ENCODE assay signal across 28 cellular contexts in genomic region chr3:128420720-128421438, GRCh38. TPM values are rescaled to one million over a fixed set of nuclear protein-coding genes. Genes with fewer than 3 reads are reported as not detected.
"Had no signal": no experiment of that assay in that cellular context is flagged by ENCODE, and none has a peak within 500 bp of the region (broad histone marks: within the 10 kb centered on the region; RNA-seq: fewer than 3 reads in every experiment).

No MANE protein-coding gene starts in this region.

- H3K9me2 ChIP-seq: SK-N-SH had no signal

- H3K27me3 Mint-ChIP-seq: activated CD4-positive, alpha-beta T cell treated with anti-CD3 and anti-CD28 coated beads for 36 hours; activated CD4-positive, alpha-beta T cell treated with anti-CD3 and anti-CD28 coated beads, Interleukin-2, amount 10 ng/mL, durations not matched to agents 7 days and 5 days; activated naive CD4-positive, alpha-beta T cell treated with anti-CD3 and anti-CD28 coated beads, Interleukin-2, amount 50 U/mL, for 24 hours; activated T-cell treated with anti-CD3 and anti-CD28 coated beads, Interleukin-2, amount 50 U/mL, for 24 hours; central memory CD8-positive, alpha-beta T cell had no signal

- H3K4me1 Mint-ChIP-seq: activated CD4-positive, alpha-beta T cell treated with anti-CD3 and anti-CD28 coated beads for 36 hours; activated CD4-positive, alpha-beta T cell treated with anti-CD3 and anti-CD28 coated beads, Interleukin-2, amount 10 ng/mL, durations not matched to agents 7 days and 5 days; activated naive CD4-positive, alpha-beta T cell treated with anti-CD3 and anti-CD28 coated beads, Interleukin-2, amount 50 U/mL, for 24 hours; central memory CD8-positive, alpha-beta T cell had no signal

- ATAC-seq: activated CD4-positive, alpha-beta T cell treated with anti-CD3 and anti-CD28 coated beads for 36 hours; activated CD8-positive, alpha-beta T cell treated with anti-CD3 and anti-CD28 coated beads, Interleukin-2, amount 10 ng/mL, durations not matched to agents 7 days and 5 days; PC-3 had no signal

- H3K36me3 Mint-ChIP-seq: activated naive CD4-positive, alpha-beta T cell treated with anti-CD3 and anti-CD28 coated beads, Interleukin-2, amount 50 U/mL, for 24 hours had no signal

- H3K27ac ChIP-seq: brain microvascular endothelial cell, SJSA1 had no signal

- DNase-seq: activated CD4-positive, alpha-beta T cell treated with anti-CD3 and anti-CD28 coated beads for 36 hours; activated CD4-positive, alpha-beta T cell treated with anti-CD3 and anti-CD28 coated beads, Interleukin-2, amount 10 ng/mL, durations not matched to agents 7 days and 5 days; activated CD4-positive, alpha-beta T cell treated with anti-CD3 and anti-CD28 coated beads, Interleukin-2, amount 50 U/mL, for 48 hours; activated CD8-positive, alpha-beta T cell treated with anti-CD3 and anti-CD28 coated beads, Interleukin-2, amount 10 ng/mL, durations not matched to agents 7 days and 5 days; activated gamma-delta T cell; activated naive CD4-positive, alpha-beta T cell treated with Interleukin-2 at 50 U/mL for 16 hours; activated T-cell treated with anti-CD3 and anti-CD28 coated beads, Interleukin-2, amount 50 U/mL, for 24 hours; amniotic stem cell; aorta; brain microvascular endothelial cell; NCI-H1105; NCI-H1417 treated with DMSO at 0.1 percent for 48 hours; NCI-H187 treated with DMSO at 0.1 percent for 48 hours; NCI-H2081; NCI-H226; NCI-H446 treated with DMSO at 0.1 percent for 48 hours; NCI-H524; PC-3; SHP77; SK-N-SH had no signal

- H3K27ac Mint-ChIP-seq: activated CD4-positive, alpha-beta T cell treated with anti-CD3 and anti-CD28 coated beads for 36 hours; activated CD4-positive, alpha-beta T cell treated with anti-CD3 and anti-CD28 coated beads, Interleukin-2, amount 10 ng/mL, durations not matched to agents 7 days and 5 days; activated naive CD4-positive, alpha-beta T cell treated with anti-CD3 and anti-CD28 coated beads, Interleukin-2, amount 50 U/mL, for 24 hours; activated T-cell treated with anti-CD3 and anti-CD28 coated beads, Interleukin-2, amount 50 U/mL, for 24 hours; activated T-helper 2 cell treated with anti-CD3 and anti-CD28 coated beads, Interferon-gamma antibody, Interleukin-2, Interleukin-4, amounts not matched to agents 10 μg/mL and 5 μg/mL and 100 μg/mL, durations not matched to agents 14 hours and 24 hours and 36 hours; T-helper 1 cell treated with Interleukin-12 subunit alpha and Interleukin-12 subunit beta and Interleukin-4 antibody, amounts not matched to agents 30 μg/mL and 1 μg/mL, for 36 hours; T-helper 2 cell treated with Interferon-gamma antibody and Interleukin-4, amounts not matched to agents 5 μg/mL and 100 μg/mL, for 36 hours had no signal

- H3K9me3 Mint-ChIP-seq: activated CD4-positive, alpha-beta T cell treated with anti-CD3 and anti-CD28 coated beads, Interleukin-2, amount 10 ng/mL, durations not matched to agents 7 days and 5 days; activated naive CD4-positive, alpha-beta T cell treated with anti-CD3 and anti-CD28 coated beads, Interleukin-2, amount 50 U/mL, for 24 hours; activated T-cell treated with anti-CD3 and anti-CD28 coated beads, Interleukin-2, amount 50 U/mL, for 24 hours; activated T-helper 2 cell treated with anti-CD3 and anti-CD28 coated beads, Interferon-gamma antibody, Interleukin-2, Interleukin-4, amounts not matched to agents 10 μg/mL and 5 μg/mL and 100 μg/mL, durations not matched to agents 14 hours and 24 hours and 36 hours; central memory CD8-positive, alpha-beta T cell; T-helper 1 cell treated with Interleukin-12 subunit alpha and Interleukin-12 subunit beta and Interleukin-4 antibody, amounts not matched to agents 30 μg/mL and 1 μg/mL, for 36 hours; T-helper 2 cell treated with Interferon-gamma antibody and Interleukin-4, amounts not matched to agents 5 μg/mL and 100 μg/mL, for 36 hours had no signal

- H3K9ac ChIP-seq: SK-N-SH had no signal

- H3K4me3 Mint-ChIP-seq: activated CD4-positive, alpha-beta T cell treated with anti-CD3 and anti-CD28 coated beads for 36 hours; activated CD4-positive, alpha-beta T cell treated with anti-CD3 and anti-CD28 coated beads, Interleukin-2, amount 10 ng/mL, durations not matched to agents 7 days and 5 days; activated CD8-positive, alpha-beta T cell treated with anti-CD3 and anti-CD28 coated beads, Interleukin-2, amount 10 ng/mL, durations not matched to agents 7 days and 5 days; activated naive CD4-positive, alpha-beta T cell treated with anti-CD3 and anti-CD28 coated beads, Interleukin-2, amount 50 U/mL, for 24 hours; activated T-cell treated with anti-CD3 and anti-CD28 coated beads, Interleukin-2, amount 50 U/mL, for 24 hours; central memory CD8-positive, alpha-beta T cell; T-helper 1 cell treated with Interleukin-12 subunit alpha and Interleukin-12 subunit beta and Interleukin-4 antibody, amounts not matched to agents 30 μg/mL and 1 μg/mL, for 36 hours; T-helper 2 cell treated with Interferon-gamma antibody and Interleukin-4, amounts not matched to agents 5 μg/mL and 100 μg/mL, for 36 hours had no signal

- H3K4me2 ChIP-seq: SK-N-SH had no signal

- H3K4me3 ChIP-seq: SJSA1 had no signal

- H3K9me3 ChIP-seq: SJSA1, SK-N-SH had no signal

- H3K27me3 ChIP-seq: SJSA1 had no signal

- H3K36me3 ChIP-seq: brain microvascular endothelial cell, SJSA1 had no signal

RNA-seq across cellular contexts. Expression of gene DNAJB8, which starts 45.8 kb away (rescaled TPM):
- total RNA-seq: activated CD4-positive, alpha-beta T cell treated with anti-CD3 and anti-CD28 coated beads for 36 hours; activated CD4-positive, alpha-beta T cell treated with anti-CD3 and anti-CD28 coated beads, Interleukin-2, amount 10 ng/mL, durations not matched to agents 7 days and 5 days; activated CD8-positive, alpha-beta T cell treated with anti-CD3 and anti-CD28 coated beads, Interleukin-2, amount 10 ng/mL, durations not matched to agents 7 days and 5 days; activated T-helper 2 cell treated with anti-CD3 and anti-CD28 coated beads, Interferon-gamma antibody, Interleukin-2, Interleukin-4, amounts not matched to agents 10 μg/mL and 5 μg/mL and 100 μg/mL, durations not matched to agents 14 hours and 24 hours and 36 hours; aorta; chondrocyte; M059J; PC-3; SJSA1 had no signal
- polyA plus RNA-seq: aorta, SK-N-SH had no signal
